12 cellular contexts compared by ENCODE assay signal in genomic region chr1:95023399-95024050, GRCh38. TPM values are rescaled to one million over a fixed set of nuclear protein-coding genes. Genes with fewer than 3 reads are reported as not detected.
DNase-seq lines count a peak whose midpoint lies in the region; ATAC-seq and TF ChIP-seq lines count a peak whose summit lies in the region.
"Had no signal": no experiment of that assay in that cellular context is flagged by ENCODE, and none has a peak within 500 bp of the region (broad histone marks: within the 10 kb centered on the region; RNA-seq: fewer than 3 reads in every experiment).

No MANE protein-coding gene starts in this region.

- no peak overlapping the region for H3K4me3 ChIP-seq in HEK293 (ENCODE audit: low read depth, low read length)
- no peak overlapping the region for H3K4me3 ChIP-seq in breast epithelium
- peak overlapping the region; percentile 26 for H3K4me3 ChIP-seq in thoracic aorta
- H3K4me3 ChIP-seq: testis had no signal

- DNase-seq in breast epithelium (ENCODE audit: low spot score in 2 of 2): no peak
- DNase-seq in hepatic stellate cell (ENCODE audit: low spot score): peak; percentile 57
- DNase-seq in thoracic aorta (ENCODE audit: low spot score): no peak
- DNase-seq in AML-193 (lab: John Stamatoyannopoulos, UW): no peak
- no peak for DNase-seq in occipital lobe (lab: John Stamatoyannopoulos, UW)
- no peak for DNase-seq in GM20000 (ENCODE audit: low spot score)
- DNase-seq: activated naive CD8-positive, alpha-beta T cell treated with anti-CD3 and anti-CD28 coated beads for 36 hours; NCI-H510A; stimulated activated CD4-positive, alpha-beta T cell treated with anti-CD3 and anti-CD28 coated beads, Interleukin-15, amount 100 ng/mL, for 24 hours; testis had no signal

- no peak for TF ChIP-seq CTCF in HEK293 (tag by site-specific recombination; IDR thresholded peaks at IDR 0.05)
- TF ChIP-seq CTCF in breast epithelium (IDR thresholded peaks at IDR 0.05): no peak
- no peak for TF ChIP-seq CTCF in thoracic aorta (IDR thresholded peaks at IDR 0.05)
- no peak for TF ChIP-seq CTCF in GM20000 (IDR thresholded peaks at IDR 0.05; ENCODE audit: extremely low read depth, missing control alignments)

- H3K4me1 ChIP-seq in HEK293 (ENCODE audit: control insufficient read depth, insufficient read depth, low read length) (0 out of 2 replicates have a peak, but pooled peaks cover 4% of the 10 kb centered on the region), breast epithelium (peaks cover 0 to 6% of the 10 kb centered on the region in 2 donors), thoracic aorta (ENCODE audit: control insufficient read depth in 1 of 2, low read depth in 2 of 2) (peaks cover 23 to 49% of the 10 kb centered on the region in 2 donors)

- no peaks in the 10 kb centered on the region for H3K27me3 ChIP-seq in breast epithelium
- H3K27me3 ChIP-seq in thoracic aorta (replicated peaks; ENCODE audit: insufficient read depth): no peaks in the 10 kb centered on the region
- H3K27me3 ChIP-seq: testis had no signal

- intact Hi-C loops in breast epithelium (cut with DNase I; ENCODE audit: low total_unique reads): no loop called here

- CTCF ChIA-PET in HEK293 (lab: Yijun Ruan, JAX): interaction anchor here (1.7 kb wide), 1 partner anchor 169 kb away, joined by 4 read pairs; no protein-coding TSS in a partner anchor

- H3K9me3 ChIP-seq in HEK293 (ENCODE audit: control insufficient read depth, insufficient read depth, low read depth, low read length) (no peaks in the 10 kb centered on the region), breast epithelium (no peaks in the 10 kb centered on the region), thoracic aorta (no peaks in the 10 kb centered on the region)
- H3K9me3 ChIP-seq: testis had no signal

- H3K27ac ChIP-seq in HEK293 (ENCODE audit: extremely low read depth, low read depth, low read length) (no peak overlapping the region), breast epithelium (peak overlapping the region; percentile 69 to 80), thoracic aorta (peak overlapping the region; percentile 60 to 82)

- POLR2A ChIA-PET in HEK293 (lab: Yijun Ruan, JAX): no interaction called here

- H3K36me3 ChIP-seq in HEK293 (ENCODE audit: control insufficient read depth in 2 of 2, insufficient read depth in 1 of 2, low read length in 2 of 2): peaks cover 0 to 10% of the 10 kb centered on the region in 2 experiments; a peak in 2 of 3 replicates
- no peaks in the 10 kb centered on the region for H3K36me3 ChIP-seq in breast epithelium
- H3K36me3 ChIP-seq in thoracic aorta: no peaks in the 10 kb centered on the region

- ATAC-seq in thoracic aorta (ENCODE audit: insufficient number of reproducible peaks, low FRiP score, low read depth) (peak; percentile 61), HG03196 (IDR thresholded peaks at IDR 0.05; ENCODE audit: unreplicated experiment) (no peak)

- no peak for TF ChIP-seq POLR2A in breast epithelium (IDR thresholded peaks at IDR 0.05)

TF ChIP-seq in HEK293, 187 proteins besides CTCF, POLR2A, EP300 and RAD21:
- TF ChIP-seq ZFHX2 (tag by site-specific recombination; conservative IDR thresholded peaks at IDR 0.05) (0 out of 2 replicates have a peak, but pooled peaks have one; percentile 12), ZNF530 (tag by site-specific recombination; IDR thresholded peaks at IDR 0.05; ENCODE audit: low read depth) (no peak)

RNA-seq across cellular contexts. Expression of gene ALG14, which starts 49.2 kb away (rescaled TPM):
- total RNA-seq in breast epithelium: 1 to 10 TPM; 1.2 to 1.6 (median 1.4) TPM
- 1 to 10 TPM; 1.6 TPM for total RNA-seq in thoracic aorta
- 4.1 TPM for total RNA-seq in occipital lobe
